Comparison of ENCODE assay signal across 22 cellular contexts in the genomic region with DNA sequence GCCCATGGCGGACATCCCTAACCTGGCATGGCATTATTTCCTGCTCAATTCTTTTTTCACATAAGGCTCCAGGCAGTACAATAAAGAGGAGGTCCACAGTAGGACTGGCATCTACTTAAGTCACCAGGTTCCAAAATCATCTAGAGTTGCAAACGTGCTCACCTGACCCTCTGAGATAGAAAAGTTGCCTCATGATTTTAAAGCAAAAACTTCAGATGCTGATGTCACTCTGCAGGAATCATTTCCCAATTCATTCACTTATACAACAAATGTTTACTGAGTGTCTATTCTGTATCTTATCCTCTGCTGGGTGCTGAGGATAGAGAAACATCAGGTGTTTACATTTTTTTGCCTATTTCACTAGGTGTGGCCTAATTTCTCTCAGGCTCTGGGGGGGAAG. TPM values are rescaled to one million over a fixed set of nuclear protein-coding genes. Genes with fewer than 3 reads are reported as not detected.
A peak's percentile ranks its signal among the peaks of the same experiment; 100 is the strongest.
DNase-seq lines count a peak whose midpoint lies in the region; ATAC-seq, FAIRE-seq and TF ChIP-seq lines count a peak whose summit lies in the region.
"Had no signal": no experiment of that assay in that cellular context is flagged by ENCODE, and none has a peak within 500 bp of the region (broad histone marks: within the 10 kb centered on the region; RNA-seq: fewer than 3 reads in every experiment).

No MANE protein-coding gene starts in this region.

- H3K36me3 Mint-ChIP-seq in type B pancreatic cell, result no peaks in the 10 kb centered on the region
- H3K36me3 Mint-ChIP-seq: CD4-positive, alpha-beta memory T cell had no signal

- no peaks in the 10 kb centered on the region for H3K27me3 Mint-ChIP-seq in type B pancreatic cell

- no peaks in the 10 kb centered on the region for H4K20me1 ChIP-seq in hepatocyte (ENCODE audit: insufficient read depth, poor library complexity, severe bottlenecking)

- H3K27ac Mint-ChIP-seq in type B pancreatic cell, result peak overlapping the region; percentile 63
- H3K27ac Mint-ChIP-seq: CD4-positive, alpha-beta memory T cell; HFFc6 had no signal

- no peak overlapping the region for H3K4me3 Mint-ChIP-seq in type B pancreatic cell
- H3K4me3 Mint-ChIP-seq: CD4-positive, alpha-beta memory T cell; HFFc6 had no signal

- peaks cover 4% of the 10 kb centered on the region for H3K4me1 Mint-ChIP-seq in type B pancreatic cell (ENCODE audit: unreplicated experiment)
- H3K4me1 Mint-ChIP-seq: CD4-positive, alpha-beta memory T cell had no signal

- H3K27me3 ChIP-seq in bronchial epithelial cell (ENCODE audit: control insufficient read depth, insufficient read depth, low read length), result no peaks in the 10 kb centered on the region
- H3K27me3 ChIP-seq in hepatocyte, result no peaks in the 10 kb centered on the region

- TF ChIP-seq CTCF in bronchial epithelial cell (IDR thresholded peaks at IDR 0.05; ENCODE audit: insufficient read depth, low read length, severe bottlenecking), result no peak
- no peak for TF ChIP-seq CTCF in hepatocyte (IDR thresholded peaks at IDR 0.05; ENCODE audit: poor library complexity)
- no peak for TF ChIP-seq CTCF in type B pancreatic cell (conservative IDR thresholded peaks at IDR 0.05)

- ATAC-seq in GM21825 (IDR thresholded peaks at IDR 0.05; ENCODE audit: unreplicated experiment), result no peak
- no peak for ATAC-seq in HG03045 (IDR thresholded peaks at IDR 0.05; ENCODE audit: unreplicated experiment)

- H3K4me3 ChIP-seq in bronchial epithelial cell (ENCODE audit: low read depth, low read length) (peak overlapping the region; percentile 12), hepatocyte (no peak overlapping the region)

- peak overlapping the region; percentile 60 for H3K4me2 ChIP-seq in hepatocyte
- H3K4me2 ChIP-seq: KMS-11 had no signal

- peaks cover 5% of the 10 kb centered on the region for H3K9me3 Mint-ChIP-seq in type B pancreatic cell
- H3K9me3 Mint-ChIP-seq: CD4-positive, alpha-beta memory T cell; HFFc6 had no signal

- H3K9me2 ChIP-seq in hepatocyte (replicated peaks; ENCODE audit: insufficient read depth), result no peaks in the 10 kb centered on the region

- no peaks in the 10 kb centered on the region for H3K9me3 ChIP-seq in hepatocyte (ENCODE audit: low read depth)

- H3K4me1 ChIP-seq in hepatocyte (ENCODE audit: insufficient read depth), result peaks cover 13% of the 10 kb centered on the region

- no peaks in the 10 kb centered on the region for H3K79me2 ChIP-seq in hepatocyte

- DNase-seq in NCI-H748 (lab: John Stamatoyannopoulos, UW; ENCODE audit: unreplicated experiment) (peak; percentile 46), NCI-H748 treated with DMSO at 0.1 percent for 48 hours (lab: John Stamatoyannopoulos, UW) (no peak), bronchial epithelial cell (ENCODE audit: low read depth) (peak; percentile 65), hepatocyte (ENCODE audit: low spot score) (no peak), type B pancreatic cell (ENCODE audit: extremely low spot score, unreplicated experiment) (no peak), GM19239 (ENCODE audit: insufficient read length, low spot score) (no peak)
- DNase-seq: 8988T; CD4-positive, alpha-beta memory T cell; DND-41; NCI-H1048; NCI-H1694; NCI-H2107; NCI-H345; NCI-H526 treated with DMSO at 0.1 percent for 48 hours; SHP77 had no signal

- FAIRE-seq in bronchial epithelial cell (lab: Jason Lieb, UNC), result no peak
- FAIRE-seq in GM19239 (lab: Jason Lieb, UNC), result no peak
- FAIRE-seq: G401.6, GM12891, GM18507 had no signal

- peak overlapping the region; percentile 86 for H3K27ac ChIP-seq in hepatocyte
- H3K27ac ChIP-seq: KMS-11 had no signal

- H3K36me3 ChIP-seq in bronchial epithelial cell (ENCODE audit: control insufficient read depth, insufficient read depth, low read length) (peaks cover 4% of the 10 kb centered on the region), hepatocyte (replicated peaks; ENCODE audit: insufficient read depth, low read depth) (no peaks in the 10 kb centered on the region)

- no peak overlapping the region for H2AFZ ChIP-seq in hepatocyte

- 90% methylated on average over 2 of the region's 2 CpGs for whole genome bisulfite sequencing in hepatocyte (ENCODE audit: low lambda C conversion rate, missing lambda C conversion rate)

RNA-seq across cellular contexts. Expression of a gene that starts 2.2 kb away (rescaled TPM):
- 17.9 and 31.5 TPM in 2 replicates for total RNA-seq in bronchial epithelial cell
- 7.5 and 9.2 TPM in 2 replicates for total RNA-seq in hepatocyte
- polyA plus RNA-seq in hepatocyte, result 4.2 and 6.6 TPM in 2 replicates
- total RNA-seq in type B pancreatic cell (ENCODE audit: low replicate concordance), result 0.87 and 2.3 TPM in 2 replicates
- total RNA-seq: CD4-positive, alpha-beta memory T cell; HFFc6 had no signal
- polyA plus RNA-seq: CD4-positive, alpha-beta memory T cell had no signal

Comparison
In these comparisons a context has a peak if more than half of its experiments do, and no peak if none do; other contexts are left out.
1. DNase-seq: peak in NCI-H748 (single experiment) and bronchial epithelial cell (single experiment); none in NCI-H748 treated with DMSO at 0.1 percent for 48 hours (single experiment), hepatocyte (single experiment), type B pancreatic cell (single experiment) and GM19239 (single experiment).